Comparison of ENCODE assay signal across 17 cellular contexts in the genomic region with DNA sequence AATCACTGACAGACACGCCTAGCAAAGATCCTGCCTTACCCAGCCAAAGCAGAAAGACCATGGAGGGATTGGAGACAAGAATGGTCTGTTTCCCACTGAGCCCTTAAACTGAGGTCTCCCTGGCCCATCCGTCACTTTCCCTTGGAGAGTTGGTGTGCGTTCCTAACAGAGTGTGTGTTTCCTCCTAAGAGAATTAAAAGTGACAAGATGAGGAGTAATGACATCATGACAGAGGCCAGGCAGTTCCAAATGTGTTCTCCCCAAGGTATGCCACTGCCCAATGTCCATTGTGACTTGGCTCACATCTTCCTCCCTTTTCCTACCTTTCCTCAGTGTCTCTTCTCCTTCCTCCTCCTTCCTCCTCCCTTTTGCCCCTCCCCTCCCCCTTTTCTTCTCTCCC.
DNase-seq lines count a peak whose midpoint lies in the region; ATAC-seq lines count a peak whose summit lies in the region.
"Had no signal": no experiment of that assay in that cellular context is flagged by ENCODE, and none has a peak within 500 bp of the region (broad histone marks: within the 10 kb centered on the region; RNA-seq: fewer than 3 reads in every experiment).

No MANE protein-coding gene starts in this region.

- H3K9me3 Mint-ChIP-seq in activated T-cell treated with anti-CD3 and anti-CD28 coated beads, Interleukin-2, amount 50 U/mL, for 72 hours, result peaks cover 0 to 2% of the 10 kb centered on the region in 2 donors
- no peaks in the 10 kb centered on the region for H3K9me3 Mint-ChIP-seq in activated T-cell treated with anti-CD3 and anti-CD28 coated beads, Interleukin-2, amount 50 U/mL, for 24 hours
- H3K9me3 Mint-ChIP-seq: CD4-positive, alpha-beta T cell had no signal

- H3K27me3 ChIP-seq in esophagus (ENCODE audit: control insufficient read depth in 1 of 2, insufficient read depth in 2 of 2, low read length in 2 of 2) (no peaks in the 10 kb centered on the region), H7 (ENCODE audit: control insufficient read depth, insufficient read depth, low read length) (no peaks in the 10 kb centered on the region; the same call in 1 of the 2 replicates)

- H3K4me1 ChIP-seq in esophagus (ENCODE audit: control insufficient read depth in 2 of 2, insufficient read depth in 2 of 2, low read length in 1 of 2), result peaks cover 5 to 25% of the 10 kb centered on the region in 2 donors
- H3K4me1 ChIP-seq: A549 had no signal

- no peak for ATAC-seq in activated T-cell treated with anti-CD3 and anti-CD28 coated beads, Interleukin-2, amount 50 U/mL, for 72 hours (replicated peaks in 1 of 2)
- no peak for ATAC-seq in HG02870 (IDR thresholded peaks at IDR 0.05; ENCODE audit: unreplicated experiment)
- ATAC-seq: A549, GM12878 had no signal

- no peaks in the 10 kb centered on the region for H3K36me3 Mint-ChIP-seq in activated T-cell treated with anti-CD3 and anti-CD28 coated beads, Interleukin-2, amount 50 U/mL, for 72 hours (ENCODE audit: insufficient read depth in 2 of 2)
- H3K36me3 Mint-ChIP-seq in activated T-cell treated with anti-CD3 and anti-CD28 coated beads, Interleukin-2, amount 50 U/mL, for 24 hours (ENCODE audit: low read depth), result no peaks in the 10 kb centered on the region

- H3K36me3 ChIP-seq in esophagus (ENCODE audit: control insufficient read depth in 2 of 2, insufficient read depth in 2 of 2, low read length in 1 of 2), result no peaks in the 10 kb centered on the region
- no peaks in the 10 kb centered on the region for H3K36me3 ChIP-seq in H7 (replicated peaks; ENCODE audit: control insufficient read depth, insufficient read depth, low read length)

- no peak overlapping the region for H3K4me3 Mint-ChIP-seq in activated T-cell treated with anti-CD3 and anti-CD28 coated beads, Interleukin-2, amount 50 U/mL, for 72 hours
- no peak overlapping the region for H3K4me3 Mint-ChIP-seq in activated T-cell treated with anti-CD3 and anti-CD28 coated beads, Interleukin-2, amount 50 U/mL, for 24 hours
- H3K4me3 Mint-ChIP-seq: HFFc6 had no signal

- H3K27ac Mint-ChIP-seq in activated T-cell treated with anti-CD3 and anti-CD28 coated beads, Interleukin-2, amount 50 U/mL, for 72 hours, result peak overlapping the region; percentile 27
- no peak overlapping the region for H3K27ac Mint-ChIP-seq in activated T-cell treated with anti-CD3 and anti-CD28 coated beads, Interleukin-2, amount 50 U/mL, for 24 hours
- H3K27ac Mint-ChIP-seq: HFFc6 had no signal

- H3K4me3 ChIP-seq in esophagus (ENCODE audit: low read depth in 1 of 2, low read length in 2 of 2) (no peak overlapping the region), H7 (ENCODE audit: insufficient read depth, low read depth, low read length) (no peak overlapping the region)
- H3K4me3 ChIP-seq: A549, GM12878, GM23248 had no signal

- peaks cover 19% of the 10 kb centered on the region for H3K27me3 Mint-ChIP-seq in activated T-cell treated with anti-CD3 and anti-CD28 coated beads, Interleukin-2, amount 50 U/mL, for 72 hours (ENCODE audit: low read depth)
- H3K27me3 Mint-ChIP-seq in activated T-cell treated with anti-CD3 and anti-CD28 coated beads, Interleukin-2, amount 50 U/mL, for 24 hours, result peaks cover 29% of the 10 kb centered on the region

- peaks cover 0 to 2% of the 10 kb centered on the region in 2 donors for H3K9me3 ChIP-seq in esophagus (ENCODE audit: control insufficient read depth in 2 of 2, insufficient read depth in 1 of 2, low read depth in 1 of 2, low read length in 1 of 2)
- H3K9me3 ChIP-seq: A549 had no signal

- peaks cover 17% of the 10 kb centered on the region for H3K4me1 Mint-ChIP-seq in activated T-cell treated with anti-CD3 and anti-CD28 coated beads, Interleukin-2, amount 50 U/mL, for 72 hours (ENCODE audit: low read depth)
- peaks cover 19% of the 10 kb centered on the region for H3K4me1 Mint-ChIP-seq in activated T-cell treated with anti-CD3 and anti-CD28 coated beads, Interleukin-2, amount 50 U/mL, for 24 hours (ENCODE audit: low read depth)

- WGBS in esophagus, 2 donors, result 61 to 77% methylated on average over 3 of the region's 3 CpGs

- H3K27ac ChIP-seq in esophagus (ENCODE audit: low read depth in 2 of 2, low read length in 1 of 2), result peak overlapping the region; percentile 55 to 83
- H3K27ac ChIP-seq: 22Rv1, A549, C4-2B, GM23248 had no signal

- DNase-seq in activated T-cell treated with anti-CD3 and anti-CD28 coated beads, Interleukin-2, amount 50 U/mL, for 72 hours, result no peak
- DNase-seq in activated T-cell treated with anti-CD3 and anti-CD28 coated beads, Interleukin-2, amount 50 U/mL, for 24 hours, result no peak
- DNase-seq in SK-N-DZ (ENCODE audit: low spot score) (peak; percentile 86), H7 (no peak), GDM1 (lab: John Stamatoyannopoulos, UW) (no peak)
- DNase-seq: AML-193; CD4-positive, alpha-beta T cell; GM23248; HCEC 1CT; HFFc6; KG1 had no signal
